20 cellular contexts compared by ENCODE assay signal in genomic region chr12:120397827-120398563, GRCh38. TPM values are rescaled to one million over a fixed set of nuclear protein-coding genes. Genes with fewer than 3 reads are reported as not detected.
A peak's percentile ranks its signal among the peaks of the same experiment; 100 is the strongest.
DNase-seq lines count a peak whose midpoint lies in the region; ATAC-seq, FAIRE-seq and TF ChIP-seq lines count a peak whose summit lies in the region.
"Had no signal": no experiment of that assay in that cellular context is flagged by ENCODE, and none has a peak within 500 bp of the region (broad histone marks: within the 10 kb centered on the region; RNA-seq: fewer than 3 reads in every experiment).

No MANE protein-coding gene starts in this region.

- peaks cover 18% of the 10 kb centered on the region for H3K27me3 Mint-ChIP-seq in astrocyte (ENCODE audit: low read depth, unreplicated experiment)
- peaks cover 92% of the 10 kb centered on the region for H3K27me3 Mint-ChIP-seq in stimulated activated memory B cell treated with anti-CD40 and anti-IgM and Interleukin-4, amounts not matched to agents 10 μg/mL and 1 μg/mL and 100 μg/mL, for 72 hours
- H3K27me3 Mint-ChIP-seq in activated naive CD4-positive, alpha-beta T cell treated with anti-CD3 and anti-CD28 coated beads for 36 hours (ENCODE audit: low read depth), result peaks cover 15% of the 10 kb centered on the region

- no peaks in the 10 kb centered on the region for H3K36me3 Mint-ChIP-seq in astrocyte (ENCODE audit: low read depth, unreplicated experiment)
- no peaks in the 10 kb centered on the region for H3K36me3 Mint-ChIP-seq in stimulated activated memory B cell treated with anti-CD40 and anti-IgM and Interleukin-4, amounts not matched to agents 10 μg/mL and 1 μg/mL and 100 μg/mL, for 72 hours
- no peaks in the 10 kb centered on the region for H3K36me3 Mint-ChIP-seq in activated naive CD4-positive, alpha-beta T cell treated with anti-CD3 and anti-CD28 coated beads for 36 hours (ENCODE audit: low read depth)
- H3K36me3 Mint-ChIP-seq: CD4-positive, alpha-beta memory T cell; mesothelial cell of epicardium had no signal

- DNase-seq in NCI-H146 (lab: John Stamatoyannopoulos, UW), result peak; percentile 79
- peak; percentile 21 for DNase-seq in astrocyte (ENCODE audit: low read depth)
- DNase-seq in left kidney (ENCODE audit: low read depth, low spot score), result peak; percentile 86
- DNase-seq in DMS79 treated with DMSO at 0.1 percent for 48 hours (lab: John Stamatoyannopoulos, UW), result no peak
- DNase-seq in activated naive CD4-positive, alpha-beta T cell treated with anti-CD3 and anti-CD28 coated beads for 36 hours, result no peak
- DNase-seq in stimulated activated naive CD8-positive, alpha-beta T cell treated with anti-CD3 and anti-CD28 coated beads, Interleukin-15, Interleukin-2, amounts not matched to agents 100 U/mL and 50 U/mL, for 24 hours, result no peak
- DNase-seq: activated naive CD4-positive, alpha-beta T cell treated with anti-CD3 and anti-CD28 coated beads, Interleukin-2, amount 50 U/mL, for 16 hours; CD4-positive, alpha-beta memory T cell; central memory CD4-positive, alpha-beta T cell; foreskin melanocyte; HCEC 1CT; NCI-H1417 treated with DMSO at 0.1 percent for 48 hours; NCI-H510A; spleen had no signal

- no peaks in the 10 kb centered on the region for H3K9me3 ChIP-seq in astrocyte (ENCODE audit: insufficient read depth, low read depth, low read length)
- H3K9me3 ChIP-seq: spleen had no signal

- H3K9ac ChIP-seq in astrocyte (ENCODE audit: low read length), result peak overlapping the region; percentile 35

- CTCF ChIA-PET in activated naive CD4-positive, alpha-beta T cell treated with anti-CD3 and anti-CD28 coated beads for 36 hours (lab: Charles Lee), result no interaction called here

- H4K20me1 ChIP-seq in astrocyte (ENCODE audit: insufficient read depth, low read length), result no peaks in the 10 kb centered on the region

- H3K79me2 ChIP-seq in astrocyte (ENCODE audit: insufficient read depth, low read length), result no peaks in the 10 kb centered on the region

- intact Hi-C loops in activated naive CD4-positive, alpha-beta T cell treated with anti-CD3 and anti-CD28 coated beads for 36 hours (cut with micrococcal nuclease), result no loop called here

- TF ChIP-seq CTCF in astrocyte (IDR thresholded peaks at IDR 0.05; ENCODE audit: insufficient read depth, low read depth, low read length), result no peak

- H3K27ac Mint-ChIP-seq in astrocyte (ENCODE audit: unreplicated experiment), result no peak overlapping the region
- no peak overlapping the region for H3K27ac Mint-ChIP-seq in stimulated activated memory B cell treated with anti-CD40 and anti-IgM and Interleukin-4, amounts not matched to agents 10 μg/mL and 1 μg/mL and 100 μg/mL, for 72 hours
- H3K27ac Mint-ChIP-seq in activated naive CD4-positive, alpha-beta T cell treated with anti-CD3 and anti-CD28 coated beads for 36 hours, result no peak overlapping the region
- H3K27ac Mint-ChIP-seq: CD4-positive, alpha-beta memory T cell; mesothelial cell of epicardium had no signal

- peak overlapping the region; percentile 72 for H3K4me2 ChIP-seq in astrocyte (ENCODE audit: low read length)

- H3K4me3 ChIP-seq in astrocyte (ENCODE audit: insufficient read depth, low read depth, low read length), result no peak overlapping the region
- H3K4me3 ChIP-seq: spleen had no signal

- no peaks in the 10 kb centered on the region for H3K4me1 Mint-ChIP-seq in astrocyte (ENCODE audit: low read depth, unreplicated experiment)
- H3K4me1 Mint-ChIP-seq in stimulated activated memory B cell treated with anti-CD40 and anti-IgM and Interleukin-4, amounts not matched to agents 10 μg/mL and 1 μg/mL and 100 μg/mL, for 72 hours, result peaks cover 12% of the 10 kb centered on the region
- H3K4me1 Mint-ChIP-seq in activated naive CD4-positive, alpha-beta T cell treated with anti-CD3 and anti-CD28 coated beads for 36 hours (ENCODE audit: low read depth), result no peaks in the 10 kb centered on the region

- peaks cover 10% of the 10 kb centered on the region for H3K27me3 ChIP-seq in astrocyte (ENCODE audit: insufficient read depth, low read length)

- peak; percentile 31 for ATAC-seq in stimulated activated memory B cell treated with anti-CD40 and anti-IgM and Interleukin-4, amounts not matched to agents 10 μg/mL and 1 μg/mL and 100 μg/mL, for 72 hours
- ATAC-seq in HG03039 (IDR thresholded peaks at IDR 0.05; ENCODE audit: unreplicated experiment), result no peak
- ATAC-seq in stimulated activated naive CD8-positive, alpha-beta T cell treated with anti-CD3 and anti-CD28 coated beads, Interleukin-15, Interleukin-2, amounts not matched to agents 100 U/mL and 50 U/mL, for 24 hours, result no peak

- H3K4me3 Mint-ChIP-seq in astrocyte (ENCODE audit: unreplicated experiment), result no peak overlapping the region
- no peak overlapping the region for H3K4me3 Mint-ChIP-seq in stimulated activated memory B cell treated with anti-CD40 and anti-IgM and Interleukin-4, amounts not matched to agents 10 μg/mL and 1 μg/mL and 100 μg/mL, for 72 hours
- no peak overlapping the region for H3K4me3 Mint-ChIP-seq in activated naive CD4-positive, alpha-beta T cell treated with anti-CD3 and anti-CD28 coated beads for 36 hours
- H3K4me3 Mint-ChIP-seq: mesothelial cell of epicardium had no signal

- H3K4me1 ChIP-seq in astrocyte (ENCODE audit: insufficient read depth, low read length), result no peaks in the 10 kb centered on the region

- no peak for FAIRE-seq in astrocyte (lab: Jason Lieb, UNC)
- FAIRE-seq: GM12891 had no signal

- no peak overlapping the region for H3K27ac ChIP-seq in astrocyte (ENCODE audit: low read depth, low read length)
- H3K27ac ChIP-seq: spleen had no signal

- H3K36me3 ChIP-seq in astrocyte (ENCODE audit: insufficient read depth, low read length), result no peaks in the 10 kb centered on the region
- H3K36me3 ChIP-seq: spleen had no signal

- H3K9me3 Mint-ChIP-seq in astrocyte (ENCODE audit: unreplicated experiment), result no peaks in the 10 kb centered on the region
- H3K9me3 Mint-ChIP-seq in stimulated activated memory B cell treated with anti-CD40 and anti-IgM and Interleukin-4, amounts not matched to agents 10 μg/mL and 1 μg/mL and 100 μg/mL, for 72 hours, result peaks cover 2% of the 10 kb centered on the region
- no peaks in the 10 kb centered on the region for H3K9me3 Mint-ChIP-seq in activated naive CD4-positive, alpha-beta T cell treated with anti-CD3 and anti-CD28 coated beads for 36 hours
- H3K9me3 Mint-ChIP-seq: CD4-positive, alpha-beta memory T cell; mesothelial cell of epicardium had no signal

- peak overlapping the region; percentile 60 for H2AFZ ChIP-seq in astrocyte (ENCODE audit: low read depth, low read length)

RNA-seq across cellular contexts. Expression of gene MSI1, which starts 29.0 kb away (rescaled TPM):
- total RNA-seq in astrocyte, result 16.0 and 16.4 TPM in 2 replicates
- under 1 TPM; 0.27 to 0.57 TPM for total RNA-seq in activated naive CD4-positive, alpha-beta T cell treated with anti-CD3 and anti-CD28 coated beads for 36 hours
- total RNA-seq: CD4-positive, alpha-beta memory T cell; subcutaneous adipose tissue; T-helper 1 cell treated with Interleukin-12 subunit alpha and Interleukin-12 subunit beta and Interleukin-4 antibody, amounts not matched to agents 30 ng/mL and 1 ng/mL, for 36 hours had no signal

RNA-seq across cellular contexts. Expression of gene COX6A1, which starts 39.9 kb away (rescaled TPM):
- total RNA-seq in astrocyte, result 388 and 394 TPM in 2 replicates
- total RNA-seq in activated naive CD4-positive, alpha-beta T cell treated with anti-CD3 and anti-CD28 coated beads for 36 hours, result 100 to 1,000 TPM; 536 to 540 TPM

RNA-seq across cellular contexts. Expression of gene TRIAP1, which starts 48.2 kb away (rescaled TPM):
- 43.6 and 54.0 TPM in 2 replicates for total RNA-seq in astrocyte
- total RNA-seq in activated naive CD4-positive, alpha-beta T cell treated with anti-CD3 and anti-CD28 coated beads for 36 hours, result 10 to 100 TPM; 56.8 to 59.2 TPM

RNA-seq across cellular contexts. Expression of gene GATC, which starts 48.2 kb away (rescaled TPM):
- total RNA-seq in astrocyte, result 17.8 and 28.8 TPM in 2 replicates
- 10 to 100 TPM; 33.1 to 35.3 TPM for total RNA-seq in activated naive CD4-positive, alpha-beta T cell treated with anti-CD3 and anti-CD28 coated beads for 36 hours

Comparison
In these comparisons a context has a peak if more than half of its experiments do, and no peak if none do; other contexts are left out.
1. DNase-seq: peak in NCI-H146 (single experiment), astrocyte (single experiment) and left kidney (single experiment); none in DMS79 treated with DMSO at 0.1 percent for 48 hours (single experiment), activated naive CD4-positive, alpha-beta T cell treated with anti-CD3 and anti-CD28 coated beads for 36 hours (single experiment) and stimulated activated naive CD8-positive, alpha-beta T cell treated with anti-CD3 and anti-CD28 coated beads, Interleukin-15, Interleukin-2, amounts not matched to agents 100 U/mL and 50 U/mL, for 24 hours (single experiment).
2. RNA of gene MSI1, which starts 29.0 kb away (total RNA-seq): 16.0 to 16.4 TPM in astrocyte; 0.27 to 0.57 TPM in activated naive CD4-positive, alpha-beta T cell treated with anti-CD3 and anti-CD28 coated beads for 36 hours; every median in the first group is over 10 times any median in the second.